Comparison of ENCODE assay signal across 8 cellular contexts in the genomic region with DNA sequence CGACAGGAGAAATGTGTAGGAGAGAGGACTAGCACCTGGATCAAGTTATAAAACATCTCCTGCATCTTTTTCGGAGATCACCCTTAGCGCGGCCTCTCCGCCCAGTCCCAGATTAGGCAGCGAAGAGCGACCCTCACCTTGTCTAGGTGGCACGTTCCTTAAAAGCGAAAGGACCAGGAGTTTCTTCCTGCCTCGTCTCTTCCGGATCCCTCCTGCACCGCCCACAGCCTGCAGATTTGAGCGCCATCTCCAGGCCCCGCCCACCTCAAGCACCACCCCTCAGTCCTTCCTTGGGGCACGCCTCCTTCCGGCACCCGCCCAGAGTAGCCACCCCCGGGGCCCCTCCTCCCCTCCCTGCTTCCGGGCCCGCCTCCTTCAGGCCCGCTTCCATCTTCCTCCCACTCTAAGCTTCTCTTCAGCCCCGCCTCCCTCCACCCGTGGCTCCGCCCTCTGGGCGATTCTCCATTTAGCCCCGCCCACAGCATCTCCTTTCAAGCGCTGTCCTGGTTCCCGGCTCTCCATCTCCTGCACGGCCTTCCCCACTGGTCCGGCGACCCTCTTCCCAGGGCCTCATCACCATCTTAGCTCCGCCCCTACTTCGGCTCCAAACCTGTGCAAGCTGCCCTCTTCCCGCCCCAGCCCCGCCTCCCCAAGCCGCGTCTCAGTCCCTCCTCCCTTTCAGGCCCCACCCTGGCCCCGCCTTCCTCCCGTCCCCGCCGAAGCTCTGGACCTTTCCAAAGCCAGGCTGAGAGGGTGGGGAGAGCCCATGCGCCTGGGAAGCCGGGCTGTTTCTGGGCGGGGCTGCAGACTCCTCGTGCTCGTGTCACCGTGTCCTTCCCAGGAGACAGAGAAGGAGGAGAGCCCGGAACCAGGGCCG. TPM values are rescaled to one million over a fixed set of nuclear protein-coding genes. Genes with fewer than 3 reads are reported as not detected.
DNase-seq lines count a peak whose midpoint lies in the region; ATAC-seq and TF ChIP-seq lines count a peak whose summit lies in the region.

No MANE protein-coding gene starts in this region.

- peak; percentile 73 for ATAC-seq in GM19395 (IDR thresholded peaks at IDR 0.05; ENCODE audit: unreplicated experiment)
- ATAC-seq in HG03558 (IDR thresholded peaks at IDR 0.05; ENCODE audit: extremely low read depth, unreplicated experiment): peak; percentile 42
- ATAC-seq in left lobe of liver: peak; percentile 85

- H3K9me3 Mint-ChIP-seq in CD14-positive monocyte: peaks cover 0 to 3% (median 0%) of the 10 kb centered on the region in 7 donors

- H3K27me3 Mint-ChIP-seq in CD14-positive monocyte (ENCODE audit: low read depth in 3 of 3): peaks cover 0 to 7% (median 1%) of the 10 kb centered on the region in 3 donors

- intact Hi-C loops in CD14-positive monocyte (cut with micrococcal nuclease): loop anchor here (2.0 to 10.0 kb wide), 10 partner anchors 118 to 1624 kb away; partner anchors contain the start of genes C20orf144 (in 2 of the 2), ACTL10 (in 1 of the 2), AHCY (in 1 of the 2) and CBFA2T2 (in 1 of the 2)

- DNase-seq in CD14-positive monocyte (ENCODE audit: low spot score) (peak; percentile 99), NCI-H748 (lab: John Stamatoyannopoulos, UW; ENCODE audit: unreplicated experiment) (peak; percentile 100), dedifferentiated amniotic fluid mesenchymal stem cell (ENCODE audit: extremely low spot score) (peak; percentile 99), left lobe of liver (ENCODE audit: low spot score) (peak; percentile 100)
- peak; percentile 98 to 99 for DNase-seq in activated CD4-positive, alpha-beta T cell treated with anti-CD3 and anti-CD28 coated beads, Interleukin-2, amount 50 U/mL, for 24 hours (ENCODE audit: low read depth in 1 of 2, low spot score in 1 of 2)
- DNase-seq in stimulated activated CD4-positive, alpha-beta T cell treated with anti-CD3 and anti-CD28 coated beads, Interleukin-2, amount 100 ng/mL, for 24 hours: peak; percentile 99 to 100

- peaks cover 2 to 5% of the 10 kb centered on the region in 2 donors for H3K36me3 Mint-ChIP-seq in CD14-positive monocyte

- peak overlapping the region; percentile 94 to 99 (median 98) for H3K27ac Mint-ChIP-seq in CD14-positive monocyte

- H3K4me3 Mint-ChIP-seq in CD14-positive monocyte: peak overlapping the region; percentile 92 to 99

- H3K4me1 Mint-ChIP-seq in CD14-positive monocyte: peaks cover 53% of the 10 kb centered on the region

- TF ChIP-seq CTCF in CD14-positive monocyte (IDR thresholded peaks at IDR 0.05): no peak

RNA-seq across cellular contexts. Expression of gene RALY, which starts 0.6 kb away (rescaled TPM):
- polyA plus RNA-seq in CD14-positive monocyte: 100 to 1,000 TPM; 152 to 154 TPM
- total RNA-seq in left lobe of liver: 26.8 TPM

Comparison
In these comparisons a context has a peak if more than half of its experiments do, and no peak if none do; other contexts are left out.
1. Peak in every context shown above with its lines: DNase-seq and ATAC-seq.